In genomic region chr21:27025708-27026107, GRCh38 we compare ENCODE assay signal across 2 cellular contexts. TPM values are rescaled to one million over a fixed set of nuclear protein-coding genes. Genes with fewer than 3 reads are reported as not detected.
"Had no signal": no experiment of that assay in that cellular context is flagged by ENCODE, and none has a peak within 500 bp of the region (broad histone marks: within the 10 kb centered on the region; RNA-seq: fewer than 3 reads in every experiment).

No MANE protein-coding gene starts in this region.

RNA-seq across cellular contexts. Expression of gene ADAMTS5, which starts 58.8 kb away (rescaled TPM):
- total RNA-seq: K562 had no signal
- polyA plus RNA-seq: IgD-negative memory B cell, K562 had no signal
